ENCODE assay signal across 8 cellular contexts in genomic region chr19:1214299-1214861, GRCh38. TPM values are rescaled to one million over a fixed set of nuclear protein-coding genes. Genes with fewer than 3 reads are reported as not detected.
DNase-seq lines count a peak whose midpoint lies in the region; ATAC-seq and TF ChIP-seq lines count a peak whose summit lies in the region.
"Had no signal": no experiment of that assay in that cellular context is flagged by ENCODE, and none has a peak within 500 bp of the region (broad histone marks: within the 10 kb centered on the region; RNA-seq: fewer than 3 reads in every experiment).

No MANE protein-coding gene starts in this region.

- peaks cover 15% of the 10 kb centered on the region for H3K36me3 Mint-ChIP-seq in activated naive CD4-positive, alpha-beta T cell treated with anti-CD3 and anti-CD28 coated beads for 36 hours (ENCODE audit: low read depth)

- H3K4me1 ChIP-seq in upper lobe of left lung, result peaks cover 42 to 86% (median 54%) of the 10 kb centered on the region in 4 donors

- peak overlapping the region; percentile 98 for H3K27ac Mint-ChIP-seq in activated naive CD4-positive, alpha-beta T cell treated with anti-CD3 and anti-CD28 coated beads for 36 hours

- peaks cover 38% of the 10 kb centered on the region for H3K4me1 Mint-ChIP-seq in activated naive CD4-positive, alpha-beta T cell treated with anti-CD3 and anti-CD28 coated beads for 36 hours (ENCODE audit: low read depth)

- DNase-seq in activated naive CD4-positive, alpha-beta T cell treated with anti-CD3 and anti-CD28 coated beads for 36 hours, result no peak
- DNase-seq in activated naive CD4-positive, alpha-beta T cell (lab: John Stamatoyannopoulos, UW), result no peak
- peak in 1 of 2 donors; percentile 64 for DNase-seq in upper lobe of left lung
- DNase-seq in AML-193 (lab: John Stamatoyannopoulos, UW), result no peak
- DNase-seq: amniotic stem cell had no signal

- no peaks in the 10 kb centered on the region for H3K9me3 Mint-ChIP-seq in activated naive CD4-positive, alpha-beta T cell treated with anti-CD3 and anti-CD28 coated beads for 36 hours

- no peaks in the 10 kb centered on the region for H3K27me3 ChIP-seq in layer of hippocampus (ENCODE audit: control insufficient read depth, insufficient read depth, low read length)
- H3K27me3 ChIP-seq in upper lobe of left lung, result no peaks in the 10 kb centered on the region

- CTCF ChIA-PET in activated naive CD4-positive, alpha-beta T cell treated with anti-CD3 and anti-CD28 coated beads for 36 hours (lab: Charles Lee), result interaction anchor here (0.7 to 2.2 kb wide), 3 partner anchors 9 to 26 kb away, joined by 3 to 11 read pairs (median 3); no protein-coding TSS in a partner anchor

- H3K27ac ChIP-seq in layer of hippocampus (ENCODE audit: low read depth, low read length) (peak overlapping the region; percentile 86), upper lobe of left lung (peak overlapping the region; percentile 82 to 91 (median 88))

- WGBS in upper lobe of left lung, 2 donors, result 26 to 42% methylated on average over 4 to 20 of the region's 21 CpGs

- TF ChIP-seq POLR2A in upper lobe of left lung (IDR thresholded peaks at IDR 0.05), result no peak

- peak overlapping the region; percentile 79 for H3K4me3 Mint-ChIP-seq in activated naive CD4-positive, alpha-beta T cell treated with anti-CD3 and anti-CD28 coated beads for 36 hours

- peaks cover 0 to 7% (median 0%) of the 10 kb centered on the region in 4 donors for H3K36me3 ChIP-seq in upper lobe of left lung

- no peaks in the 10 kb centered on the region for H3K27me3 Mint-ChIP-seq in activated naive CD4-positive, alpha-beta T cell treated with anti-CD3 and anti-CD28 coated beads for 36 hours (ENCODE audit: low read depth)
- H3K27me3 Mint-ChIP-seq: progenitor cell of endocrine pancreas had no signal

- intact Hi-C loops in activated naive CD4-positive, alpha-beta T cell treated with anti-CD3 and anti-CD28 coated beads for 36 hours (cut with micrococcal nuclease), result loop anchor here (2.0 kb wide), 1 partner anchor 26 kb away; the partner anchor contains the start of gene ATP5F1D

- TF ChIP-seq CTCF in upper lobe of left lung (IDR thresholded peaks at IDR 0.05), result no peak

- no peak for TF ChIP-seq EP300 in upper lobe of left lung (IDR thresholded peaks at IDR 0.05)

- ATAC-seq in upper lobe of left lung (ENCODE audit: low FRiP score in 2 of 2) (no peak), HG03039 (IDR thresholded peaks at IDR 0.05; ENCODE audit: unreplicated experiment) (no peak)

- no peaks in the 10 kb centered on the region for H3K9me3 ChIP-seq in upper lobe of left lung

- H3K4me3 ChIP-seq in upper lobe of left lung, result peak overlapping the region in 1 of 4 donors; percentile 18

RNA-seq across cellular contexts. Expression of gene STK11, which starts 8.8 kb away (rescaled TPM):
- total RNA-seq in activated naive CD4-positive, alpha-beta T cell treated with anti-CD3 and anti-CD28 coated beads for 36 hours, result 10 to 100 TPM; 65.1 to 66.1 TPM
- total RNA-seq in upper lobe of left lung, result 100 to 1,000 TPM in 1 of 6 donors, 10 to 100 TPM in 5; 50.2 to 168 (median 63.2) TPM

RNA-seq across cellular contexts. Expression of gene CBARP, which starts 23.4 kb away (rescaled TPM):
- total RNA-seq in activated naive CD4-positive, alpha-beta T cell treated with anti-CD3 and anti-CD28 coated beads for 36 hours, result 1 to 10 TPM in 1 of 2 experiments, under 1 TPM in 1; 0.77 to 1.1 TPM
- total RNA-seq in upper lobe of left lung, result 1 to 10 TPM in 3 of 6 donors, under 1 TPM in 1, not detected in 2; 0.30 to 1.8 (median 1.0) TPM

RNA-seq across cellular contexts. Expression of gene ATP5F1D, which starts 27.2 kb away (rescaled TPM):
- total RNA-seq in activated naive CD4-positive, alpha-beta T cell treated with anti-CD3 and anti-CD28 coated beads for 36 hours, result 100 to 1,000 TPM; 153 TPM
- 100 to 1,000 TPM in 3 of 6 donors, 10 to 100 TPM in 3; 56.0 to 187 (median 113) TPM for total RNA-seq in upper lobe of left lung

RNA-seq across cellular contexts. Expression of gene MIDN, which starts 34.0 kb away (rescaled TPM):
- total RNA-seq in activated naive CD4-positive, alpha-beta T cell treated with anti-CD3 and anti-CD28 coated beads for 36 hours, result 10 to 100 TPM; 50.1 to 52.9 TPM
- 100 to 1,000 TPM in 2 of 6 donors, 10 to 100 TPM in 4; 33.5 to 176 (median 75.9) TPM for total RNA-seq in upper lobe of left lung

RNA-seq across cellular contexts. Expression of gene SBNO2, which starts 40.3 kb away (rescaled TPM):
- 100 to 1,000 TPM; 112 to 117 TPM for total RNA-seq in activated naive CD4-positive, alpha-beta T cell treated with anti-CD3 and anti-CD28 coated beads for 36 hours
- total RNA-seq in upper lobe of left lung, result 100 to 1,000 TPM in 4 of 6 donors, 10 to 100 TPM in 2; 44.8 to 159 (median 106) TPM
